Comparison of ENCODE assay signal across 11 cellular contexts in the genomic region with DNA sequence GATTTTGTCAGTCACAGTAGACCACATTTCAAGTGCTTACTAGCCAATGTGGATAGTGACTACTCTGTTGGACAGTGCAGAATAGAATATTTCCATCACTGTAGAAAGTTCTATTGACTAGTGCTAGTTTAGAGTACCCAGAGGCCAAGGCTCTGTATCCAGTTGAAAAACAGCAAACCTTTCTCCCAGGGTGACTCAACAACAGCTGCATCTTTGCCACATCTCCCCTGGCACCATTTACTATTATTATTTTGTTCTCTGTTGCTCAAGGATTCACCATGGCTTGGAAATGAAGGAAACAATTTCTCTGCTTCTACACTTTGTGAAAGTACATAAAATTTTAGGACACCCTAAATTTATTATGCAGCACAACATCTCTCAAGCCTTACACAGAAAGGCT.
DNase-seq lines count a peak whose midpoint lies in the region; TF ChIP-seq lines count a peak whose summit lies in the region.
"Had no signal": no experiment of that assay in that cellular context is flagged by ENCODE, and none has a peak within 500 bp of the region (broad histone marks: within the 10 kb centered on the region; RNA-seq: fewer than 3 reads in every experiment).

No MANE protein-coding gene starts in this region.

- no peak overlapping the region for H3K4me3 ChIP-seq in AG10803 (ENCODE audit: low read length)
- no peak overlapping the region for H3K4me3 ChIP-seq in fibroblast of mammary gland (ENCODE audit: control insufficient read depth, low read depth, low read length)
- H3K4me3 ChIP-seq: BLaER1 treated with 17β-estradiol and CSF1 and Interleukin-3, amounts not matched to agents 10 nM and 100 nM had no signal

- TF ChIP-seq CTCF in AG10803 (conservative IDR thresholded peaks at IDR 0.05; ENCODE audit: low read length) = no peak
- no peak for TF ChIP-seq CTCF in fibroblast of mammary gland (conservative IDR thresholded peaks at IDR 0.05; ENCODE audit: control insufficient read depth, insufficient read depth, low read depth, low read length)

- in situ Hi-C loops in KBM-7 (cut with MboI; ENCODE audit: low pct_unique_long_range_greater_than_20kb, low sequenced_read_pairs) = loop anchor here (25.0 kb wide), 1 partner anchor 342 kb away; no protein-coding TSS in a partner anchor

- DNase-seq in AG10803 (ENCODE audit: low read depth) (peak; percentile 31), RPMI7951 (ENCODE audit: low read depth) (peak; percentile 63), fibroblast of mammary gland (ENCODE audit: low read depth) (peak; percentile 72), myocyte (ENCODE audit: low read depth) (peak; percentile 79), NCI-H510A treated with DMSO at 0.1 percent for 48 hours (lab: John Stamatoyannopoulos, UW) (no peak), NCI-H1048 (lab: John Stamatoyannopoulos, UW) (no peak), KBM-7 (no peak)
- DNase-seq: CD4-positive, CD25-positive, alpha-beta regulatory T cell; DMS53; GF-D8 had no signal

Comparison
In these comparisons a context has a peak if more than half of its experiments do, and no peak if none do; other contexts are left out.
1. DNase-seq: peak in AG10803 (single experiment), RPMI7951 (single experiment), fibroblast of mammary gland (single experiment) and myocyte (single experiment); none in NCI-H510A treated with DMSO at 0.1 percent for 48 hours (single experiment), NCI-H1048 (single experiment) and KBM-7 (single experiment).